12 cellular contexts compared by ENCODE assay signal in genomic region chr6:32114853-32115252, GRCh38. TPM values are rescaled to one million over a fixed set of nuclear protein-coding genes. Genes with fewer than 3 reads are reported as not detected.
DNase-seq lines count a peak whose midpoint lies in the region; ATAC-seq and TF ChIP-seq lines count a peak whose summit lies in the region.
"Had no signal": no experiment of that assay in that cellular context is flagged by ENCODE, and none has a peak within 500 bp of the region (broad histone marks: within the 10 kb centered on the region; RNA-seq: fewer than 3 reads in every experiment).

No MANE protein-coding gene starts in this region.

- ATAC-seq in SK-N-SH treated with all-trans-retinoic acid at 6 μM for 48 hours (peak; percentile 35), GM18868 (IDR thresholded peaks at IDR 0.05; ENCODE audit: unreplicated experiment) (no peak)

- peak overlapping the region; percentile 63 for H3K4me2 ChIP-seq in skeletal muscle satellite cell (ENCODE audit: low read length)

- no peaks in the 10 kb centered on the region for H3K9me3 ChIP-seq in skeletal muscle satellite cell (replicated peaks; ENCODE audit: low read length)
- H3K9me3 ChIP-seq: body of pancreas had no signal

- TF ChIP-seq CTCF in coronary artery (IDR thresholded peaks at IDR 0.05): no peak

- H3K4me3 ChIP-seq in skeletal muscle satellite cell (ENCODE audit: low read length): peak overlapping the region; percentile 33
- H3K4me3 ChIP-seq in coronary artery: no peak overlapping the region
- H3K4me3 ChIP-seq: body of pancreas had no signal

- H3K9ac ChIP-seq in skeletal muscle satellite cell (ENCODE audit: low read depth, low read length): peak overlapping the region; percentile 59

- peaks cover 36% of the 10 kb centered on the region for H3K36me3 ChIP-seq in skeletal muscle satellite cell (ENCODE audit: insufficient read depth, low read length)

- H3K27me3 ChIP-seq in skeletal muscle satellite cell (ENCODE audit: control insufficient read depth, insufficient read depth, low read length): peaks cover 10% of the 10 kb centered on the region
- H3K27me3 ChIP-seq: body of pancreas had no signal

- H3K27ac ChIP-seq in coronary artery: peak overlapping the region in 1 of 2 donors; percentile 88
- H3K27ac ChIP-seq: HL-60 had no signal

- peaks cover 30% of the 10 kb centered on the region for H3K4me1 ChIP-seq in skeletal muscle satellite cell (ENCODE audit: control insufficient read depth, insufficient read depth, low read length)

- peak; percentile 80 for DNase-seq in GM04503 (ENCODE audit: low read depth)
- peak; percentile 34 for DNase-seq in fibroblast of gingiva (ENCODE audit: low read depth)
- no peak for DNase-seq in NCI-H1092 treated with DMSO at 0.1 percent for 48 hours (lab: John Stamatoyannopoulos, UW)
- DNase-seq in coronary artery (ENCODE audit: low spot score): no peak
- DNase-seq in activated CD8-positive, alpha-beta memory T cell treated with anti-CD3 and anti-CD28 coated beads, Interleukin-2, amount 50 U/mL, for 48 hours: no peak
- DNase-seq: body of pancreas, DND-41, SHP77 treated with DMSO at 0.1 percent for 48 hours had no signal

TF ChIP-seq in SK-N-SH treated with all-trans-retinoic acid at 6 μM for 48 hours, 23 proteins besides CTCF, POLR2A, EP300 and RAD21:
- TF ChIP-seq TCF4 (CRISPR knock-in tag; IDR thresholded peaks at IDR 0.05; ENCODE audit: borderline replicate concordance) (no peak), GLIS3 (CRISPR knock-in tag; IDR thresholded peaks at IDR 0.05) (no peak), CSDC2 (CRISPR knock-in tag; IDR thresholded peaks at IDR 0.05) (no peak), ZNF565 (CRISPR knock-in tag; conservative IDR thresholded peaks at IDR 0.05; ENCODE audit: low read depth) (no peak), ZFP30 (CRISPR knock-in tag; IDR thresholded peaks at IDR 0.05) (no peak), TOX (CRISPR knock-in tag; IDR thresholded peaks at IDR 0.05; ENCODE audit: borderline replicate concordance) (no peak), RARB (CRISPR knock-in tag; IDR thresholded peaks at IDR 0.05) (no peak), PPARA (CRISPR knock-in tag; IDR thresholded peaks at IDR 0.05; ENCODE audit: borderline replicate concordance) (no peak), ZNF70 (CRISPR knock-in tag; IDR thresholded peaks at IDR 0.05) (no peak), BACH2 (CRISPR knock-in tag; IDR thresholded peaks at IDR 0.05; ENCODE audit: borderline replicate concordance) (no peak)

RNA-seq across cellular contexts. Expression of gene TNXB, which starts 5.7 kb away (rescaled TPM):
- 48.9 and 64.2 TPM in 2 replicates for total RNA-seq in skeletal muscle satellite cell (2012; rRNA removed)

RNA-seq across cellular contexts. Expression of gene ATF6B, which starts 13.2 kb away (rescaled TPM):
- total RNA-seq in skeletal muscle satellite cell (2012; rRNA removed): 12.2 and 14.7 TPM in 2 replicates

RNA-seq across cellular contexts. Expression of gene FKBPL, which starts 15.2 kb away (rescaled TPM):
- total RNA-seq in skeletal muscle satellite cell (2012; rRNA removed): 5.8 and 6.3 TPM in 2 replicates

RNA-seq across cellular contexts. Expression of gene PRRT1, which starts 36.9 kb away (rescaled TPM):
- total RNA-seq in skeletal muscle satellite cell (2012; rRNA removed): under 0.01 TPM in 2 replicates
- total RNA-seq: body of pancreas had no signal

RNA-seq across cellular contexts. Expression of gene PPT2, which starts 39.1 kb away (rescaled TPM):
- 10.5 and 15.0 TPM in 2 replicates for total RNA-seq in skeletal muscle satellite cell (2012; rRNA removed)

Comparison
In these comparisons a context has a peak if more than half of its experiments do, and no peak if none do; other contexts are left out.
1. DNase-seq: peak in GM04503 (single experiment) and fibroblast of gingiva (single experiment); none in NCI-H1092 treated with DMSO at 0.1 percent for 48 hours (single experiment), coronary artery (single experiment) and activated CD8-positive, alpha-beta memory T cell treated with anti-CD3 and anti-CD28 coated beads, Interleukin-2, amount 50 U/mL, for 48 hours (single experiment).